Comparison of ENCODE assay signal across 13 cellular contexts in the genomic region with DNA sequence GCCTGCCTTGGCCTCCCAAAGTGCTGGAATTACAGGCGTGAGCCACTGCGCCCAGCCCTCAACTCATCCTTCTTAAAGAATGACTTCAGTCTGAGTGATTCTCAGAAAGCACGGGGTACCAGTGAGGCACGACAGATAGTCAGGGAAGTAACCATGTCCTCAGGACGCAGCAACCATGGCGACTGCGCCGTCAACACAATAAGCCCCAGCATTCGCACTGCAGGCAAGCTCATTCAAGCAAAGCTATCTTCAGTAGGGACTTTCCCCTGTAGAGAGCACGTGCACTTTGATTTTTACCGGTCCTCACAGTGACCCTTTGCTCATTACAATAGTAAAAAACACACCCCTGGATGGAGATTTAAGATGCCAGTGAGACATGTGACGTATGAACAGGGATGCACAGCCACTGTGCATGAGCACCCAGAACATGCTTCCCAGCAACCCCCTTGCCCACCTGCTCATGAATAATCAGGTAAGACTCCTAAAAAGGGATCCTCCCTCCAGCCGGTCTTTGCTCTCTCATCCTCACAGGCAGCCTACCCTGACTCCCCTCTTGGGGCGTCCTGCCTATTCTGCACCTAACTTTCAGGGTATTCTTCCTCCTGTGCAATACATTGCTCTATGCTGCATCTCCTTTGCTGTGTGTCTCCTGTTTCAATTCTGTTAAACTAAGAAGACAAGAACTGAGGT. TPM values are rescaled to one million over a fixed set of nuclear protein-coding genes. Genes with fewer than 3 reads are reported as not detected.
DNase-seq lines count a peak whose midpoint lies in the region; ATAC-seq and TF ChIP-seq lines count a peak whose summit lies in the region.
"Had no signal": no experiment of that assay in that cellular context is flagged by ENCODE, and none has a peak within 500 bp of the region (broad histone marks: within the 10 kb centered on the region; RNA-seq: fewer than 3 reads in every experiment).

No MANE protein-coding gene starts in this region.

- TF ChIP-seq CTCF in OCI-LY3 (IDR thresholded peaks at IDR 0.05; ENCODE audit: low read depth, low read length) (no peak), RWPE1 (conservative IDR thresholded peaks at IDR 0.05; ENCODE audit: low read depth) (no peak)

- DNase-seq in NCI-H82 (lab: John Stamatoyannopoulos, UW) (peak; percentile 17), NCI-H82 treated with DMSO at 0.1 percent for 48 hours (lab: John Stamatoyannopoulos, UW; ENCODE audit: unreplicated experiment) (no peak), HUDEP-2 (lab: John Stamatoyannopoulos, UW; ENCODE audit: unreplicated experiment in 76 of 76) (no peak), RWPE1 (ENCODE audit: low spot score) (no peak)
- peak; percentile 69 for DNase-seq in stimulated activated naive B cell treated with anti-CD40 and anti-IgM and Interleukin-4, amounts not matched to agents 10 μg/mL and 1 μg/mL and 100 μg/mL, for 72 hours
- DNase-seq in activated T-cell treated with anti-CD3 and anti-CD28 coated beads, Interleukin-2, amount 50 U/mL, for 4 hours: no peak
- DNase-seq: activated CD4-positive, alpha-beta T cell treated with anti-CD3 and anti-CD28 coated beads for 48 hours; body of pancreas; NK-92 treated with Interleukin-12 subunit alpha and Interleukin-12 subunit beta, amount 100 ng/mL, for 24 hours; stimulated activated CD4-positive, alpha-beta T cell treated with anti-CD3 and anti-CD28 coated beads, Interleukin-12 subunit alpha, Interleukin-12 subunit beta, amount 100 ng/mL, for 4 hours had no signal

- H3K4me3 ChIP-seq in OCI-LY3 (ENCODE audit: low read length): peak overlapping the region; percentile 24; the same call in 1 of the 2 replicates
- H3K4me3 ChIP-seq: A549, body of pancreas had no signal

- no peak overlapping the region for H3K27ac ChIP-seq in OCI-LY3 (ENCODE audit: low read length)
- no peak overlapping the region for H3K27ac ChIP-seq in RWPE1
- H3K27ac ChIP-seq: body of pancreas had no signal

- POLR2A ChIA-PET in RWPE1 (lab: Yijun Ruan, JAX; ENCODE audit: low non-redundant PET): no interaction called here

- H3K9me3 ChIP-seq in OCI-LY3 (ENCODE audit: insufficient read depth, low read length): no peaks in the 10 kb centered on the region
- H3K9me3 ChIP-seq: A549, body of pancreas had no signal

- ATAC-seq in HG02798 (IDR thresholded peaks at IDR 0.05; ENCODE audit: poor library complexity, unreplicated experiment): peak; percentile 62
- ATAC-seq in stimulated activated naive B cell treated with anti-CD40 and anti-IgM and Interleukin-4, amounts not matched to agents 10 μg/mL and 1 μg/mL and 100 μg/mL, for 72 hours (replicated peaks): peak; percentile 96 to 98
- ATAC-seq in activated T-cell treated with anti-CD3 and anti-CD28 coated beads, Interleukin-2, amount 50 U/mL, for 4 hours: no peak
- ATAC-seq: A549, body of pancreas had no signal

- no peak overlapping the region for H3K9ac ChIP-seq in OCI-LY3 (ENCODE audit: low read length)

- peak overlapping the region; percentile 36 for H3K4me2 ChIP-seq in OCI-LY3 (ENCODE audit: low read length)
- H3K4me2 ChIP-seq: A549 had no signal

- H3K36me3 Mint-ChIP-seq in stimulated activated naive B cell treated with anti-CD40 and anti-IgM and Interleukin-4, amounts not matched to agents 10 μg/mL and 1 μg/mL and 100 μg/mL, for 72 hours: no peaks in the 10 kb centered on the region
- H3K36me3 Mint-ChIP-seq in activated T-cell treated with anti-CD3 and anti-CD28 coated beads, Interleukin-2, amount 50 U/mL, for 4 hours (ENCODE audit: insufficient read depth): no peaks in the 10 kb centered on the region

- peaks cover 3% of the 10 kb centered on the region; the same call in 1 of the 2 replicates for H4K20me1 ChIP-seq in OCI-LY3 (ENCODE audit: insufficient read depth, low read length)

- H3K27ac Mint-ChIP-seq in stimulated activated naive B cell treated with anti-CD40 and anti-IgM and Interleukin-4, amounts not matched to agents 10 μg/mL and 1 μg/mL and 100 μg/mL, for 72 hours: peak overlapping the region; percentile 73

- H3K4me3 Mint-ChIP-seq in stimulated activated naive B cell treated with anti-CD40 and anti-IgM and Interleukin-4, amounts not matched to agents 10 μg/mL and 1 μg/mL and 100 μg/mL, for 72 hours: peak overlapping the region in 1 of 2 donors; percentile 41
- no peak overlapping the region for H3K4me3 Mint-ChIP-seq in activated T-cell treated with anti-CD3 and anti-CD28 coated beads, Interleukin-2, amount 50 U/mL, for 4 hours

- CTCF ChIA-PET in RWPE1 (lab: Yijun Ruan, JAX): no interaction called here

- no peak overlapping the region for H2AFZ ChIP-seq in OCI-LY3 (ENCODE audit: low read depth, low read length)

- H3K79me2 ChIP-seq in OCI-LY3 (ENCODE audit: low read length): no peaks in the 10 kb centered on the region

- peaks cover 0 to 10% of the 10 kb centered on the region in 2 donors for H3K9me3 Mint-ChIP-seq in stimulated activated naive B cell treated with anti-CD40 and anti-IgM and Interleukin-4, amounts not matched to agents 10 μg/mL and 1 μg/mL and 100 μg/mL, for 72 hours
- H3K9me3 Mint-ChIP-seq in activated T-cell treated with anti-CD3 and anti-CD28 coated beads, Interleukin-2, amount 50 U/mL, for 4 hours: no peaks in the 10 kb centered on the region

- peaks cover 26% of the 10 kb centered on the region for H3K27me3 ChIP-seq in OCI-LY3 (ENCODE audit: low read depth, low read length)
- H3K27me3 ChIP-seq: body of pancreas had no signal

- peaks cover 13 to 21% of the 10 kb centered on the region in 2 donors for H3K4me1 Mint-ChIP-seq in stimulated activated naive B cell treated with anti-CD40 and anti-IgM and Interleukin-4, amounts not matched to agents 10 μg/mL and 1 μg/mL and 100 μg/mL, for 72 hours
- H3K4me1 Mint-ChIP-seq in activated T-cell treated with anti-CD3 and anti-CD28 coated beads, Interleukin-2, amount 50 U/mL, for 4 hours (ENCODE audit: low read depth): peaks cover 35% of the 10 kb centered on the region

- H3K36me3 ChIP-seq in OCI-LY3 (replicated peaks; ENCODE audit: low read depth, low read length): no peaks in the 10 kb centered on the region

- peaks cover 4 to 6% of the 10 kb centered on the region in 2 donors for H3K27me3 Mint-ChIP-seq in stimulated activated naive B cell treated with anti-CD40 and anti-IgM and Interleukin-4, amounts not matched to agents 10 μg/mL and 1 μg/mL and 100 μg/mL, for 72 hours
- H3K27me3 Mint-ChIP-seq in activated T-cell treated with anti-CD3 and anti-CD28 coated beads, Interleukin-2, amount 50 U/mL, for 4 hours (ENCODE audit: low read depth): no peaks in the 10 kb centered on the region

- H3K4me1 ChIP-seq in OCI-LY3 (ENCODE audit: low read length): peaks cover 14% of the 10 kb centered on the region
- H3K4me1 ChIP-seq: body of pancreas had no signal

RNA-seq across cellular contexts. Expression of gene WDR86, which starts 9.1 kb away (rescaled TPM):
- under 1 TPM; 0.27 to 0.46 (median 0.37) TPM for total RNA-seq in activated T-cell treated with anti-CD3 and anti-CD28 coated beads, Interleukin-2, amount 50 U/mL, for 4 hours

RNA-seq across cellular contexts. Expression of gene CRYGN, which starts 39.2 kb away (rescaled TPM):
- not detected for total RNA-seq in activated T-cell treated with anti-CD3 and anti-CD28 coated beads, Interleukin-2, amount 50 U/mL, for 4 hours
- total RNA-seq: body of pancreas had no signal

RNA-seq across cellular contexts. Expression of gene NUB1, which starts 59.2 kb away (rescaled TPM):
- 10 to 100 TPM; 25.9 to 26.9 (median 26.5) TPM for total RNA-seq in activated T-cell treated with anti-CD3 and anti-CD28 coated beads, Interleukin-2, amount 50 U/mL, for 4 hours

Comparison
In these comparisons a context has a peak if more than half of its experiments do, and no peak if none do; other contexts are left out.
1. DNase-seq: peak in NCI-H82 (single experiment) and stimulated activated naive B cell treated with anti-CD40 and anti-IgM and Interleukin-4, amounts not matched to agents 10 μg/mL and 1 μg/mL and 100 μg/mL, for 72 hours (single experiment); none in NCI-H82 treated with DMSO at 0.1 percent for 48 hours (single experiment), activated T-cell treated with anti-CD3 and anti-CD28 coated beads, Interleukin-2, amount 50 U/mL, for 4 hours (single experiment), HUDEP-2 (0 of 76) and RWPE1 (single experiment).
2. ATAC-seq: peak in HG02798 (single experiment) and stimulated activated naive B cell treated with anti-CD40 and anti-IgM and Interleukin-4, amounts not matched to agents 10 μg/mL and 1 μg/mL and 100 μg/mL, for 72 hours (2 of 2); none in activated T-cell treated with anti-CD3 and anti-CD28 coated beads, Interleukin-2, amount 50 U/mL, for 4 hours (0 of 2).